8 cellular contexts compared by ENCODE assay signal in genomic region chr12:48716168-48716492, GRCh38. TPM values are rescaled to one million over a fixed set of nuclear protein-coding genes. Genes with fewer than 3 reads are reported as not detected.
DNase-seq lines count a peak whose midpoint lies in the region; ATAC-seq, FAIRE-seq and TF ChIP-seq lines count a peak whose summit lies in the region.

No MANE protein-coding gene starts in this region.

- H3K27ac ChIP-seq in CD4-positive, CD25-positive, alpha-beta regulatory T cell (ENCODE audit: insufficient read depth, low read length, poor library complexity, severe bottlenecking): peak overlapping the region; percentile 99
- peak overlapping the region; percentile 94 for H3K27ac ChIP-seq in neural cell (ENCODE audit: low read length)

- H3K4me1 ChIP-seq in CD4-positive, CD25-positive, alpha-beta regulatory T cell (ENCODE audit: control insufficient read depth, insufficient read depth, low read length, poor library complexity, severe bottlenecking): peaks cover 41% of the 10 kb centered on the region

- peak overlapping the region; percentile 96 to 99 (median 97) for H3K27ac Mint-ChIP-seq in CD4-positive, CD25-positive, alpha-beta regulatory T cell
- H3K27ac Mint-ChIP-seq in effector memory CD8-positive, alpha-beta T cell: peak overlapping the region; percentile 98 to 100

- H3K36me3 ChIP-seq in CD4-positive, CD25-positive, alpha-beta regulatory T cell (ENCODE audit: control insufficient read depth, insufficient read depth, low read length): peaks cover 31% of the 10 kb centered on the region
- peaks cover 33% of the 10 kb centered on the region for H3K36me3 ChIP-seq in MG63
- no peaks in the 10 kb centered on the region for H3K36me3 ChIP-seq in neural cell (ENCODE audit: insufficient read depth, low read length)

- FAIRE-seq in HTR-8/SVneo (lab: Jason Lieb, UNC): no peak

- peak overlapping the region; percentile 89 to 95 (median 92) for H3K4me3 Mint-ChIP-seq in CD4-positive, CD25-positive, alpha-beta regulatory T cell
- peak overlapping the region; percentile 89 to 97 for H3K4me3 Mint-ChIP-seq in effector memory CD8-positive, alpha-beta T cell

- TF ChIP-seq RAD21 in neural cell (conservative IDR thresholded peaks at IDR 0.05): no peak

- peak in 1 of 2 donors; percentile 1 for ATAC-seq in CD4-positive, CD25-positive, alpha-beta regulatory T cell (ENCODE audit: low read depth in 2 of 2)
- no peak for ATAC-seq in effector memory CD8-positive, alpha-beta T cell (replicated peaks)
- no peak for ATAC-seq in GM18498 (IDR thresholded peaks at IDR 0.05; ENCODE audit: unreplicated experiment)

- no peak for TF ChIP-seq EP300 in neural cell (conservative IDR thresholded peaks at IDR 0.05; ENCODE audit: poor library complexity, severe bottlenecking)

- H3K4me3 ChIP-seq in CD4-positive, CD25-positive, alpha-beta regulatory T cell (ENCODE audit: low read depth, low read length): peak overlapping the region; percentile 98
- H3K4me3 ChIP-seq in MG63: peak overlapping the region; percentile 80
- H3K4me3 ChIP-seq in neural cell (ENCODE audit: low read length): peak overlapping the region; percentile 92

- no peaks in the 10 kb centered on the region for H3F3A ChIP-seq in neural cell (ENCODE audit: insufficient read depth, low read length, poor library complexity, severe bottlenecking)

- no peaks in the 10 kb centered on the region for H4K20me1 ChIP-seq in neural cell (ENCODE audit: insufficient read depth)

- H3K79me2 ChIP-seq in neural cell (replicated peaks; ENCODE audit: insufficient read depth, low read length): peaks cover 38% of the 10 kb centered on the region

- peak overlapping the region; percentile 93 for H3K9ac ChIP-seq in neural cell (ENCODE audit: low read length)

- H3K27me3 Mint-ChIP-seq in CD4-positive, CD25-positive, alpha-beta regulatory T cell: no peaks in the 10 kb centered on the region
- H3K27me3 Mint-ChIP-seq in effector memory CD8-positive, alpha-beta T cell: no peaks in the 10 kb centered on the region

- peak overlapping the region; percentile 90 for H3K4me2 ChIP-seq in neural cell (ENCODE audit: low read length)

- H3K36me3 Mint-ChIP-seq in CD4-positive, CD25-positive, alpha-beta regulatory T cell: peaks cover 26% of the 10 kb centered on the region
- H3K36me3 Mint-ChIP-seq in effector memory CD8-positive, alpha-beta T cell (ENCODE audit: insufficient read depth): peaks cover 54% of the 10 kb centered on the region

- H2AFZ ChIP-seq in neural cell (ENCODE audit: low read depth, low read length): peak overlapping the region; percentile 89

- no peaks in the 10 kb centered on the region for H3K27me3 ChIP-seq in CD4-positive, CD25-positive, alpha-beta regulatory T cell (ENCODE audit: control insufficient read depth, insufficient read depth, low read length)
- H3K27me3 ChIP-seq in MG63 (no peaks in the 10 kb centered on the region), neural cell (ENCODE audit: insufficient read depth, low read depth, low read length) (no peaks in the 10 kb centered on the region)

- peaks cover 0 to 16% (median 4%) of the 10 kb centered on the region in 7 donors for H3K9me3 Mint-ChIP-seq in CD4-positive, CD25-positive, alpha-beta regulatory T cell
- H3K9me3 Mint-ChIP-seq in effector memory CD8-positive, alpha-beta T cell: peaks cover 5 to 8% of the 10 kb centered on the region in 2 donors

- peaks cover 9 to 59% (median 27%) of the 10 kb centered on the region in 4 donors for H3K4me1 Mint-ChIP-seq in CD4-positive, CD25-positive, alpha-beta regulatory T cell
- peaks cover 31 to 35% of the 10 kb centered on the region in 2 donors for H3K4me1 Mint-ChIP-seq in effector memory CD8-positive, alpha-beta T cell (ENCODE audit: low read depth in 2 of 2)

- no peak for TF ChIP-seq CTCF in neural cell (IDR thresholded peaks at IDR 0.05; ENCODE audit: poor library complexity, severe bottlenecking)

- no peak for DNase-seq in CD4-positive, CD25-positive, alpha-beta regulatory T cell
- DNase-seq in MG63 (no peak), medulla oblongata (ENCODE audit: extremely low spot score) (no peak), HTR-8/SVneo (ENCODE audit: insufficient read length, low spot score) (no peak), activated gamma-delta T cell treated with Interleukin-2 at 50 U/mL for 16 hours (no peak)
- DNase-seq in effector memory CD8-positive, alpha-beta T cell: no peak

- H3K9me2 ChIP-seq in neural cell (ENCODE audit: insufficient read depth, low read length): no peaks in the 10 kb centered on the region

- peaks cover 8 to 9% of the 10 kb centered on the region in 2 experiments for H3K9me3 ChIP-seq in CD4-positive, CD25-positive, alpha-beta regulatory T cell (ENCODE audit: control insufficient read depth in 2 of 2, low read length in 2 of 2)
- H3K9me3 ChIP-seq in MG63 (peaks cover 8% of the 10 kb centered on the region; the same call in 1 of the 2 replicates), neural cell (ENCODE audit: low read length) (no peaks in the 10 kb centered on the region)

TF ChIP-seq in neural cell, 6 proteins besides CTCF, POLR2A, EP300 and RAD21:
- TF ChIP-seq TAF1 (IDR thresholded peaks at IDR 0.05; ENCODE audit: low read depth) (no peak), POLR2AphosphoS5 (IDR thresholded peaks at IDR 0.05) (no peak), REST (IDR thresholded peaks at IDR 0.05; ENCODE audit: borderline replicate concordance) (no peak), MXI1 (conservative IDR thresholded peaks at IDR 0.05; ENCODE audit: poor library complexity, severe bottlenecking) (no peak), EZH2 (IDR thresholded peaks at IDR 0.05; ENCODE audit: borderline replicate concordance, insufficient read depth, low read length, poor library complexity, severe bottlenecking) (no peak)

RNA-seq across cellular contexts. Expression of gene CCNT1, which starts 0.4 kb away (rescaled TPM):
- 117 TPM for total RNA-seq in CD4-positive, CD25-positive, alpha-beta regulatory T cell
- 10 to 100 TPM; 11.4 to 21.0 (median 16.1) TPM for polyA plus RNA-seq in CD4-positive, CD25-positive, alpha-beta regulatory T cell
- 9.7 and 22.2 TPM in 2 replicates for total RNA-seq in MG63 (2014; rRNA removed; shearing (Covaris generic); ENCODE audit: low replicate concordance)
- polyA plus RNA-seq in neural cell: 24.0 and 28.2 TPM in 2 replicates
- 86.9 and 87.2 TPM in 2 replicates for polyA minus RNA-seq in neural cell

RNA-seq across cellular contexts. Expression of gene KANSL2, which starts 34.1 kb away (rescaled TPM):
- total RNA-seq in CD4-positive, CD25-positive, alpha-beta regulatory T cell: 116 TPM
- polyA plus RNA-seq in CD4-positive, CD25-positive, alpha-beta regulatory T cell: 10 to 100 TPM; 30.9 to 40.8 (median 39.7) TPM
- total RNA-seq in MG63 (2014; rRNA removed; shearing (Covaris generic); ENCODE audit: low replicate concordance): 42.8 and 56.3 TPM in 2 replicates
- 116 and 173 TPM in 2 replicates for polyA plus RNA-seq in neural cell
- 168 and 217 TPM in 2 replicates for polyA minus RNA-seq in neural cell
